ENCODE assay signal across 1 cellular context in genomic region chr2:137806102-137806805, GRCh38.
A peak's percentile ranks its signal among the peaks of the same experiment; 100 is the strongest.
TF ChIP-seq lines count a peak whose summit lies in the region.

No MANE protein-coding gene starts in this region.

TF ChIP-seq in HEK293, 187 proteins besides CTCF, POLR2A, EP300 and RAD21 (continued from another document and continues in another):
- no peak for TF ChIP-seq PRDM4 (tag by site-specific recombination; IDR thresholded peaks at IDR 0.05)
- no peak for TF ChIP-seq GLIS1 (tag by site-specific recombination; IDR thresholded peaks at IDR 0.05)
- peak; percentile 63 for TF ChIP-seq ZNF518A (tag by site-specific recombination; conservative IDR thresholded peaks at IDR 0.05; ENCODE audit: low read depth)
- peak; percentile 60; the same call in 1 of the 2 replicates for TF ChIP-seq ZNF394 (tag by site-specific recombination; IDR thresholded peaks at IDR 0.05; ENCODE audit: borderline replicate concordance)
- TF ChIP-seq ZNF48 (tag by site-specific recombination; IDR thresholded peaks at IDR 0.05), result no peak
- TF ChIP-seq TCF7L2 (IDR thresholded peaks at IDR 0.05; ENCODE audit: borderline replicate concordance, low read depth, low read length), result no peak
- TF ChIP-seq ZNF560 (tag by site-specific recombination; IDR thresholded peaks at IDR 0.05; ENCODE audit: borderline replicate concordance), result no peak
- no peak for TF ChIP-seq ZNF549 (tag by site-specific recombination; IDR thresholded peaks at IDR 0.05)
- TF ChIP-seq ZNF10 (tag by site-specific recombination; IDR thresholded peaks at IDR 0.05), result no peak
- no peak for TF ChIP-seq ZNF214 (tag by site-specific recombination; IDR thresholded peaks at IDR 0.05; ENCODE audit: borderline replicate concordance)
- no peak for TF ChIP-seq ZNF221 (tag by site-specific recombination; IDR thresholded peaks at IDR 0.05; ENCODE audit: borderline replicate concordance)
- TF ChIP-seq ZBTB44 (tag by site-specific recombination; IDR thresholded peaks at IDR 0.05), result no peak
- TF ChIP-seq ZNF112 (tag by site-specific recombination; IDR thresholded peaks at IDR 0.05), result no peak
- TF ChIP-seq ZBTB11 (tag by site-specific recombination; conservative IDR thresholded peaks at IDR 0.05; ENCODE audit: low read depth), result 0 out of 2 replicates have a peak, but pooled peaks have one; percentile 45
- no peak for TF ChIP-seq ZBTB21 (tag by site-specific recombination; IDR thresholded peaks at IDR 0.05)
- TF ChIP-seq ZNF174 (tag by site-specific recombination; IDR thresholded peaks at IDR 0.05), result no peak
- TF ChIP-seq INSM2 (tag by site-specific recombination; IDR thresholded peaks at IDR 0.05), result no peak
- TF ChIP-seq ZNF423 (tag by site-specific recombination; IDR thresholded peaks at IDR 0.05), result no peak
- TF ChIP-seq SP7 (tag by site-specific recombination; IDR thresholded peaks at IDR 0.05), result no peak
- no peak for TF ChIP-seq ZNF596 (tag by site-specific recombination; IDR thresholded peaks at IDR 0.05)
- no peak for TF ChIP-seq ZNF785 (tag by site-specific recombination; IDR thresholded peaks at IDR 0.05)
- TF ChIP-seq ZNF280D (tag by site-specific recombination; IDR thresholded peaks at IDR 0.05), result no peak
- no peak for TF ChIP-seq ZBTB8A (tag by site-specific recombination; IDR thresholded peaks at IDR 0.05)
- no peak for TF ChIP-seq ZNF266 (tag by site-specific recombination; IDR thresholded peaks at IDR 0.05; ENCODE audit: low read depth)
- peak; percentile 48 for TF ChIP-seq ZNF426 (tag by site-specific recombination; IDR thresholded peaks at IDR 0.05)
- no peak for TF ChIP-seq REPIN1 (tag by site-specific recombination; IDR thresholded peaks at IDR 0.05; ENCODE audit: low read depth)
- peak; percentile 36; the same call in 1 of the 2 replicates for TF ChIP-seq ZNF555 (tag by site-specific recombination; conservative IDR thresholded peaks at IDR 0.05)
- no peak for TF ChIP-seq ZNF747 (tag by site-specific recombination; IDR thresholded peaks at IDR 0.05)
- 0 out of 2 replicates have a peak, but pooled peaks have one; percentile 21 for TF ChIP-seq ZNF623 (tag by site-specific recombination; IDR thresholded peaks at IDR 0.05)
- no peak for TF ChIP-seq TRIM28 (IDR thresholded peaks at IDR 0.05; ENCODE audit: borderline replicate concordance, low read length)
- TF ChIP-seq ZNF777 (tag by site-specific recombination; IDR thresholded peaks at IDR 0.05; ENCODE audit: borderline replicate concordance), result no peak
- TF ChIP-seq ZNF513 (tag by site-specific recombination; IDR thresholded peaks at IDR 0.05), result no peak
- no peak for TF ChIP-seq ZNF341 (tag by site-specific recombination; IDR thresholded peaks at IDR 0.05; ENCODE audit: low read depth)
- no peak for TF ChIP-seq AEBP2 (tag by site-specific recombination; IDR thresholded peaks at IDR 0.05; ENCODE audit: borderline replicate concordance)
- no peak for TF ChIP-seq ZNF701 (tag by site-specific recombination; IDR thresholded peaks at IDR 0.05)
- no peak for TF ChIP-seq GLI4 (tag by site-specific recombination; IDR thresholded peaks at IDR 0.05)
- no peak for TF ChIP-seq MEIS1 (CRISPR knock-in tag; IDR thresholded peaks at IDR 0.05; ENCODE audit: borderline replicate concordance)
- TF ChIP-seq ZNF311 (tag by site-specific recombination; IDR thresholded peaks at IDR 0.05; ENCODE audit: borderline replicate concordance), result no peak
- TF ChIP-seq OVOL3 (tag by site-specific recombination; IDR thresholded peaks at IDR 0.05), result no peak
